ENCODE assay signal across 1 cellular context in the genomic region with DNA sequence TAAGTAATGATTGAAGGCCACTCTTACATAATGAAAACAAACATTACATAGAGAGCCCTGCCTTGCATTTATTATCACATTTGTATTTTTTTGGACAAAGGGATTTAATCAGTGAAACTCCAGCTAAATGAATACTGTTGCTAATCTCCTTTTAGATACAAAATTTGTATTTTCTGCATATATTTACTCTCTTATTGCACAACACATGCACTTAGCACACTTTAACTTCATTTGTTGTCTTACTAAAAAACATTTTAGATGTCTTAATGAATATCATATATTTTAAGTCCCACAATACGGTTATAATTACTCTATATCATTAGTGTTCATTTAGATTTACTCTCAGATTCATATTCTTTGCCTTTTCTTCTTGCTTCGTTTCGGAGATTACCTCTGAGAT.
TF ChIP-seq lines count a peak whose summit lies in the region.

No MANE protein-coding gene starts in this region.

TF ChIP-seq in GM23338, 12 proteins besides CTCF, POLR2A, EP300 and RAD21 (continued from another document):
- TF ChIP-seq, protein P1, sequence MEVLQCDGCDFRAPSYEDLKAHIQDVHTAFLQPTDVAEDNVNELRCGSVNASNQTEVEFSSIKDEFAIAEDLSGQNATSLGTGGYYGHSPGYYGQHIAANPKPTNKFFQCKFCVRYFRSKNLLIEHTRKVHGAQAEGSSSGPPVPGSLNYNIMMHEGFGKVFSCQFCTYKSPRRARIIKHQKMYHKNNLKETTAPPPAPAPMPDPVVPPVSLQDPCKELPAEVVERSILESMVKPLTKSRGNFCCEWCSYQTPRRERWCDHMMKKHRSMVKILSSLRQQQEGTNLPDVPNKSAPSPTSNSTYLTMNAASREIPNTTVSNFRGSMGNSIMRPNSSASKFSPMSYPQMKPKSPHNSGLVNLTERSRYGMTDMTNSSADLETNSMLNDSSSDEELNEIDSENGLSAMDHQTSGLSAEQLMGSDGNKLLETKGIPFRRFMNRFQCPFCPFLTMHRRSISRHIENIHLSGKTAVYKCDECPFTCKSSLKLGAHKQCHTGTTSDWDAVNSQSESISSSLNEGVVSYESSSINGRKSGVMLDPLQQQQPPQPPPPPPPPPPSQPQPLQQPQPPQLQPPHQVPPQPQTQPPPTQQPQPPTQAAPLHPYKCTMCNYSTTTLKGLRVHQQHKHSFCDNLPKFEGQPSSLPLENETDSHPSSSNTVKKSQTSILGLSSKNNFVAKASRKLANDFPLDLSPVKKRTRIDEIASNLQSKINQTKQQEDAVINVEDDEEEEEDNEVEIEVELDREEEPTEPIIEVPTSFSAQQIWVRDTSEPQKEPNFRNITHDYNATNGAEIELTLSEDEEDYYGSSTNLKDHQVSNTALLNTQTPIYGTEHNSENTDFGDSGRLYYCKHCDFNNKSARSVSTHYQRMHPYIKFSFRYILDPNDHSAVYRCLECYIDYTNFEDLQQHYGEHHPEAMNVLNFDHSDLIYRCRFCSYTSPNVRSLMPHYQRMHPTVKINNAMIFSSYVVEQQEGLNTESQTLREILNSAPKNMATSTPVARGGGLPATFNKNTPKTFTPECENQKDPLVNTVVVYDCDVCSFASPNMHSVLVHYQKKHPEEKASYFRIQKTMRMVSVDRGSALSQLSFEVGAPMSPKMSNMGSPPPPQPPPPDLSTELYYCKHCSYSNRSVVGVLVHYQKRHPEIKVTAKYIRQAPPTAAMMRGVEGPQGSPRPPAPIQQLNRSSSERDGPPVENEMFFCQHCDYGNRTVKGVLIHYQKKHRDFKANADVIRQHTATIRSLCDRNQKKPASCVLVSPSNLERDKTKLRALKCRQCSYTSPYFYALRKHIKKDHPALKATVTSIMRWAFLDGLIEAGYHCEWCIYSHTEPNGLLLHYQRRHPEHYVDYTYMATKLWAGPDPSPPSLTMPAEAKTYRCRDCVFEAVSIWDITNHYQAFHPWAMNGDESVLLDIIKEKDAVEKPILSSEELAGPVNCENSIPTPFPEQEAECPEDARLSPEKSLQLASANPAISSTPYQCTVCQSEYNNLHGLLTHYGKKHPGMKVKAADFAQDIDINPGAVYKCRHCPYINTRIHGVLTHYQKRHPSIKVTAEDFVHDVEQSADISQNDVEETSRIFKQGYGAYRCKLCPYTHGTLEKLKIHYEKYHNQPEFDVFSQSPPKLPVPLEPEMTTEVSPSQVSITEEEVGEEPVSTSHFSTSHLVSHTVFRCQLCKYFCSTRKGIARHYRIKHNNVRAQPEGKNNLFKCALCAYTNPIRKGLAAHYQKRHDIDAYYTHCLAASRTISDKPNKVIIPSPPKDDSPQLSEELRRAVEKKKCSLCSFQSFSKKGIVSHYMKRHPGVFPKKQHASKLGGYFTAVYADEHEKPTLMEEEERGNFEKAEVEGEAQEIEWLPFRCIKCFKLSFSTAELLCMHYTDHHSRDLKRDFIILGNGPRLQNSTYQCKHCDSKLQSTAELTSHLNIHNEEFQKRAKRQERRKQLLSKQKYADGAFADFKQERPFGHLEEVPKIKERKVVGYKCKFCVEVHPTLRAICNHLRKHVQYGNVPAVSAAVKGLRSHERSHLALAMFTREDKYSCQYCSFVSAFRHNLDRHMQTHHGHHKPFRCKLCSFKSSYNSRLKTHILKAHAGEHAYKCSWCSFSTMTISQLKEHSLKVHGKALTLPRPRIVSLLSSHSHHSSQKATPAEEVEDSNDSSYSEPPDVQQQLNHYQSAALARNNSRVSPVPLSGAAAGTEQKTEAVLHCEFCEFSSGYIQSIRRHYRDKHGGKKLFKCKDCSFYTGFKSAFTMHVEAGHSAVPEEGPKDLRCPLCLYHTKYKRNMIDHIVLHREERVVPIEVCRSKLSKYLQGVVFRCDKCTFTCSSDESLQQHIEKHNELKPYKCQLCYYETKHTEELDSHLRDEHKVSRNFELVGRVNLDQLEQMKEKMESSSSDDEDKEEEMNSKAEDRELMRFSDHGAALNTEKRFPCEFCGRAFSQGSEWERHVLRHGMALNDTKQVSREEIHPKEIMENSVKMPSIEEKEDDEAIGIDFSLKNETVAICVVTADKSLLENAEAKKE (CRISPR knock-in tag; IDR thresholded peaks at IDR 0.05) = no peak
- TF ChIP-seq NANOG (IDR thresholded peaks at IDR 0.05; ENCODE audit: borderline replicate concordance) (no peak), POLR2AphosphoS5 (IDR thresholded peaks at IDR 0.05; ENCODE audit: low read depth) (no peak), JUNB (IDR thresholded peaks at IDR 0.05; ENCODE audit: unreplicated experiment) (no peak), STAT1 (IDR thresholded peaks at IDR 0.05; ENCODE audit: unreplicated experiment) (no peak)
- TF ChIP-seq, protein P2, sequence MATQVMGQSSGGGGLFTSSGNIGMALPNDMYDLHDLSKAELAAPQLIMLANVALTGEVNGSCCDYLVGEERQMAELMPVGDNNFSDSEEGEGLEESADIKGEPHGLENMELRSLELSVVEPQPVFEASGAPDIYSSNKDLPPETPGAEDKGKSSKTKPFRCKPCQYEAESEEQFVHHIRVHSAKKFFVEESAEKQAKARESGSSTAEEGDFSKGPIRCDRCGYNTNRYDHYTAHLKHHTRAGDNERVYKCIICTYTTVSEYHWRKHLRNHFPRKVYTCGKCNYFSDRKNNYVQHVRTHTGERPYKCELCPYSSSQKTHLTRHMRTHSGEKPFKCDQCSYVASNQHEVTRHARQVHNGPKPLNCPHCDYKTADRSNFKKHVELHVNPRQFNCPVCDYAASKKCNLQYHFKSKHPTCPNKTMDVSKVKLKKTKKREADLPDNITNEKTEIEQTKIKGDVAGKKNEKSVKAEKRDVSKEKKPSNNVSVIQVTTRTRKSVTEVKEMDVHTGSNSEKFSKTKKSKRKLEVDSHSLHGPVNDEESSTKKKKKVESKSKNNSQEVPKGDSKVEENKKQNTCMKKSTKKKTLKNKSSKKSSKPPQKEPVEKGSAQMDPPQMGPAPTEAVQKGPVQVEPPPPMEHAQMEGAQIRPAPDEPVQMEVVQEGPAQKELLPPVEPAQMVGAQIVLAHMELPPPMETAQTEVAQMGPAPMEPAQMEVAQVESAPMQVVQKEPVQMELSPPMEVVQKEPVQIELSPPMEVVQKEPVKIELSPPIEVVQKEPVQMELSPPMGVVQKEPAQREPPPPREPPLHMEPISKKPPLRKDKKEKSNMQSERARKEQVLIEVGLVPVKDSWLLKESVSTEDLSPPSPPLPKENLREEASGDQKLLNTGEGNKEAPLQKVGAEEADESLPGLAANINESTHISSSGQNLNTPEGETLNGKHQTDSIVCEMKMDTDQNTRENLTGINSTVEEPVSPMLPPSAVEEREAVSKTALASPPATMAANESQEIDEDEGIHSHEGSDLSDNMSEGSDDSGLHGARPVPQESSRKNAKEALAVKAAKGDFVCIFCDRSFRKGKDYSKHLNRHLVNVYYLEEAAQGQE (IDR thresholded peaks at IDR 0.05; ENCODE audit: unreplicated experiment) = no peak
TF ChIP-seq in GM23338: peak in this region for 0.
